Comparison of ENCODE assay signal across 17 cellular contexts in genomic region chr5:171639236-171639635, GRCh38.
DNase-seq lines count a peak whose midpoint lies in the region; ATAC-seq and TF ChIP-seq lines count a peak whose summit lies in the region.
"Had no signal": no experiment of that assay in that cellular context is flagged by ENCODE, and none has a peak within 500 bp of the region (broad histone marks: within the 10 kb centered on the region; RNA-seq: fewer than 3 reads in every experiment).

No MANE protein-coding gene starts in this region.

- H3K27me3 ChIP-seq in heart right ventricle, result no peaks in the 10 kb centered on the region
- no peaks in the 10 kb centered on the region for H3K27me3 ChIP-seq in adipocyte (replicated peaks; ENCODE audit: control insufficient read depth, insufficient read depth, low read length)
- H3K27me3 ChIP-seq in tibial artery, result no peaks in the 10 kb centered on the region
- no peaks in the 10 kb centered on the region for H3K27me3 ChIP-seq in effector memory CD4-positive, alpha-beta T cell (replicated peaks; ENCODE audit: control insufficient read depth, insufficient read depth, low read length, poor library complexity, severe bottlenecking)

- no peaks in the 10 kb centered on the region for H3K9me3 ChIP-seq in heart right ventricle
- no peaks in the 10 kb centered on the region for H3K9me3 ChIP-seq in adipocyte (ENCODE audit: control insufficient read depth, low read length)
- no peaks in the 10 kb centered on the region for H3K9me3 ChIP-seq in tibial artery
- H3K9me3 ChIP-seq in effector memory CD4-positive, alpha-beta T cell (ENCODE audit: control insufficient read depth, low read length), result no peaks in the 10 kb centered on the region

- no peak for ATAC-seq in heart right ventricle
- ATAC-seq in Right ventricle myocardium superior (ENCODE audit: poor library complexity), result no peak
- ATAC-seq: GM23338 had no signal

- no peaks in the 10 kb centered on the region for H3K36me3 ChIP-seq in heart right ventricle
- H3K36me3 ChIP-seq in adipocyte (ENCODE audit: control insufficient read depth, insufficient read depth, low read length, severe bottlenecking), result no peaks in the 10 kb centered on the region
- no peaks in the 10 kb centered on the region for H3K36me3 ChIP-seq in tibial artery
- H3K36me3 ChIP-seq in effector memory CD4-positive, alpha-beta T cell (ENCODE audit: control insufficient read depth, insufficient read depth, low read length), result no peaks in the 10 kb centered on the region

- in situ Hi-C loops in ACHN (cut with HindIII; ENCODE audit: low pct_ligation_motif_present, low pct_unique_long_range_greater_than_20kb, low sequenced_read_pairs), result no loop called here

- H3K27ac ChIP-seq in heart right ventricle (peak overlapping the region in 6 of 10 donors; percentile 70 to 89 (median 88)), tibial artery (peak overlapping the region; percentile 32 to 42)
- H3K27ac ChIP-seq in effector memory CD4-positive, alpha-beta T cell (ENCODE audit: insufficient read depth, low read length, poor library complexity, severe bottlenecking), result no peak overlapping the region
- H3K27ac ChIP-seq: C4-2B, HL-60 had no signal

- H3K4me3 ChIP-seq in heart right ventricle (no peak overlapping the region), adipocyte (ENCODE audit: low read length) (no peak overlapping the region), tibial artery (no peak overlapping the region)
- H3K4me3 ChIP-seq in effector memory CD4-positive, alpha-beta T cell (ENCODE audit: insufficient read depth, low read depth, low read length, poor library complexity, severe bottlenecking), result no peak overlapping the region
- H3K4me3 ChIP-seq: GM23338 had no signal

- H3K4me1 ChIP-seq in heart right ventricle, result peaks cover 0 to 37% (median 24%) of the 10 kb centered on the region in 9 donors
- H3K4me1 ChIP-seq in adipocyte (ENCODE audit: control insufficient read depth, insufficient read depth, low read length), result no peaks in the 10 kb centered on the region
- peaks cover 0 to 34% (median 19%) of the 10 kb centered on the region in 4 donors for H3K4me1 ChIP-seq in tibial artery
- no peaks in the 10 kb centered on the region for H3K4me1 ChIP-seq in effector memory CD4-positive, alpha-beta T cell (ENCODE audit: control insufficient read depth, insufficient read depth, low read length, poor library complexity, severe bottlenecking)

- intact Hi-C loops in heart right ventricle (cut with DNase I) (loop anchor here in 5 of 10 donors (5.0 to 10.0 kb wide), 5 partner anchors 106 to 266 kb away; no protein-coding TSS in a partner anchor), Right ventricle myocardium superior (cut with DNase I) (loop anchor here (10.0 kb wide), 1 partner anchor 206 kb away; no protein-coding TSS in a partner anchor), tibial artery (cut with DNase I; ENCODE audit: low total_unique reads) (no loop called here)

- DNase-seq in heart right ventricle (no peak), Right ventricle myocardium superior (no peak), adipocyte (ENCODE audit: low read depth) (peak; percentile 59), fibroblast of peridontal ligament (ENCODE audit: extremely low read depth) (peak; percentile 15), tibial artery (no peak), ACHN (no peak), HuH-7 (ENCODE audit: low spot score) (no peak)
- DNase-seq in effector memory CD4-positive, alpha-beta T cell, result no peak
- DNase-seq: AML-193; CD4-positive, alpha-beta T cell; DMS153; DMS79; GDM1; HCEC 1CT had no signal

- no peak overlapping the region for H3K9ac ChIP-seq in adipocyte (ENCODE audit: low read length)

- 38 to 58% methylated on average over 3 of the region's 3 CpGs for WGBS in heart right ventricle, 2 donors

- TF ChIP-seq CTCF in heart right ventricle (IDR thresholded peaks at IDR 0.05) (no peak), tibial artery (IDR thresholded peaks at IDR 0.05) (no peak)

Comparison
In these comparisons a context has a peak if more than half of its experiments do, and no peak if none do; other contexts are left out.
1. DNase-seq: peak in adipocyte (single experiment) and fibroblast of peridontal ligament (single experiment); none in heart right ventricle (0 of 2), Right ventricle myocardium superior (single experiment), tibial artery (0 of 2), ACHN (single experiment), HuH-7 (single experiment) and effector memory CD4-positive, alpha-beta T cell (0 of 3).